Comparison of ENCODE assay signal across 26 cellular contexts in the genomic region with DNA sequence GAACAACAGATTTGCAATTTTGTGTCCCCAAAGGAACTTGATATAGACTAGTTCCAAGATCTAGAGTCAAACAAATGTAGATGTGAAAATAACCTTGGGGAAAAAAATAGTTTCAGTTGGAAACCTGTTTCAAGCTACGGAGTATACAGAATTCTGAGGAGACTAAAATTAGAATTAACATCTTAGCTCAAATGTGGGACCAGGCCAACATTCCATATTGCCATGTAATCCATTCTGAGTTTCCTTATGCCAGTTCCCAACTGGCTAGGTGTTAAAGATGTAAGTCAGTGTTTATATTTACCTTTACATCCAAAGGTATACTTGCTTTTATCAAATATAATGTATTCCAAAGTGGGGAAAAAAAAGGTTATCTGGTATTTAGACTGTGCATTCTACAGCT.
"Had no signal": no experiment of that assay in that cellular context is flagged by ENCODE, and none has a peak within 500 bp of the region (broad histone marks: within the 10 kb centered on the region; RNA-seq: fewer than 3 reads in every experiment).

No MANE protein-coding gene starts in this region.

- H3K4me1 ChIP-seq: lower lobe of right lung had no signal

- H3K27me3 ChIP-seq: brain microvascular endothelial cell, hepatocyte, upper lobe of left lung, vagina had no signal

- H3K4me3 ChIP-seq: hepatocyte, lower lobe of right lung, skin epidermis, upper lobe of left lung, vagina had no signal

- H3K9me3 ChIP-seq: lower lobe of right lung, upper lobe of left lung, vagina had no signal

- H3K27ac ChIP-seq: brain microvascular endothelial cell, hepatocyte, lower lobe of right lung, skin epidermis, upper lobe of left lung, vagina had no signal

- ATAC-seq: activated CD8-positive, alpha-beta memory T cell treated with anti-CD3 and anti-CD28 coated beads, Interleukin-2, amount 10 ng/mL, durations not matched to agents 7 days and 5 days; activated CD8-positive, alpha-beta T cell treated with anti-CD3 and anti-CD28 coated beads, Interleukin-2, amount 10 ng/mL, durations not matched to agents 7 days and 5 days; effector memory CD8-positive, alpha-beta T cell; lower lobe of right lung; natural killer cell treated with Interleukin-12 subunit alpha and Interleukin-12 subunit beta and Interleukin-15 and Interleukin-18, amount 100 ng/mL, for 72 hours; right cardiac atrium; SK-N-SH treated with all-trans-retinoic acid at 6 μM for 48 hours had no signal

- H3K4me3 Mint-ChIP-seq: activated CD8-positive, alpha-beta memory T cell treated with anti-CD3 and anti-CD28 coated beads, Interleukin-2, amount 10 ng/mL, durations not matched to agents 7 days and 5 days; activated CD8-positive, alpha-beta T cell treated with anti-CD3 and anti-CD28 coated beads, Interleukin-2, amount 10 ng/mL, durations not matched to agents 7 days and 5 days; activated naive CD8-positive, alpha-beta T cell; effector memory CD8-positive, alpha-beta T cell; immature natural killer cell; natural killer cell treated with Interleukin-12 subunit alpha and Interleukin-12 subunit beta and Interleukin-15 and Interleukin-18, amount 100 ng/mL, for 72 hours; stimulated activated naive CD8-positive, alpha-beta T cell treated with anti-CD3 and anti-CD28 coated beads, Interleukin-15, Interleukin-2, amounts not matched to agents 100 ng/mL and 50 ng/mL, for 24 hours had no signal

- H3K27me3 Mint-ChIP-seq: activated CD8-positive, alpha-beta memory T cell treated with anti-CD3 and anti-CD28 coated beads, Interleukin-2, amount 10 ng/mL, durations not matched to agents 7 days and 5 days; activated naive CD8-positive, alpha-beta T cell; effector memory CD8-positive, alpha-beta T cell; natural killer cell treated with Interleukin-12 subunit alpha and Interleukin-12 subunit beta and Interleukin-15 and Interleukin-18, amount 100 ng/mL, for 72 hours; stimulated activated naive CD8-positive, alpha-beta T cell treated with anti-CD3 and anti-CD28 coated beads, Interleukin-15, Interleukin-2, amounts not matched to agents 100 ng/mL and 50 ng/mL, for 24 hours had no signal

- H3K9me3 Mint-ChIP-seq: effector memory CD8-positive, alpha-beta T cell; immature natural killer cell; natural killer cell treated with Interleukin-12 subunit alpha and Interleukin-12 subunit beta and Interleukin-15 and Interleukin-18, amount 100 ng/mL, for 72 hours; stimulated activated naive CD8-positive, alpha-beta T cell treated with anti-CD3 and anti-CD28 coated beads, Interleukin-15, Interleukin-2, amounts not matched to agents 100 ng/mL and 50 ng/mL, for 24 hours had no signal

- DNase-seq: activated CD4-positive, alpha-beta T cell treated with anti-CD3 and anti-CD28 coated beads for 1 hour; activated CD8-positive, alpha-beta memory T cell treated with anti-CD3 and anti-CD28 coated beads, Interleukin-2, amount 10 ng/mL, durations not matched to agents 7 days and 5 days; activated CD8-positive, alpha-beta T cell treated with anti-CD3 and anti-CD28 coated beads, Interleukin-2, amount 10 ng/mL, durations not matched to agents 7 days and 5 days; activated T-cell treated with anti-CD3 and anti-CD28 coated beads, Interleukin-2, amount 50 U/mL, for 48 hours; anterior cingulate cortex; brain microvascular endothelial cell; caudate nucleus; cortex of kidney; effector memory CD8-positive, alpha-beta T cell; immature natural killer cell; kidney; lower lobe of right lung; mesenchymal stem cell; right cardiac atrium; stimulated activated CD4-positive, alpha-beta T cell treated with anti-CD3 and anti-CD28 coated beads, Interleukin-12 subunit alpha, Interleukin-12 subunit beta, amount 100 ng/mL, for 4 hours; stimulated activated CD4-positive, alpha-beta T cell treated with anti-CD3 and anti-CD28 coated beads, Interleukin-4, amount 100 ng/mL, for 1 hour; T-helper 2 cell; upper lobe of left lung had no signal

- H3K27ac Mint-ChIP-seq: activated CD8-positive, alpha-beta memory T cell treated with anti-CD3 and anti-CD28 coated beads, Interleukin-2, amount 10 ng/mL, durations not matched to agents 7 days and 5 days; activated CD8-positive, alpha-beta T cell treated with anti-CD3 and anti-CD28 coated beads, Interleukin-2, amount 10 ng/mL, durations not matched to agents 7 days and 5 days; activated naive CD8-positive, alpha-beta T cell; activated T-helper 2 cell treated with anti-CD3 and anti-CD28 coated beads, Interferon-gamma antibody, Interleukin-2, Interleukin-4, amounts not matched to agents 10 μg/mL and 5 μg/mL and 100 μg/mL, durations not matched to agents 14 hours and 24 hours and 36 hours; immature natural killer cell; natural killer cell treated with Interleukin-12 subunit alpha and Interleukin-12 subunit beta and Interleukin-15 and Interleukin-18, amount 100 ng/mL, for 72 hours; stimulated activated naive CD8-positive, alpha-beta T cell treated with anti-CD3 and anti-CD28 coated beads, Interleukin-15, Interleukin-2, amounts not matched to agents 100 ng/mL and 50 ng/mL, for 24 hours had no signal
